31 cellular contexts compared by ENCODE assay signal in genomic region chr7:123553159-123553558, GRCh38. TPM values are rescaled to one million over a fixed set of nuclear protein-coding genes. Genes with fewer than 3 reads are reported as not detected.
"Had no signal": no experiment of that assay in that cellular context is flagged by ENCODE, and none has a peak within 500 bp of the region (broad histone marks: within the 10 kb centered on the region; RNA-seq: fewer than 3 reads in every experiment).

No MANE protein-coding gene starts in this region.

- H2AFZ ChIP-seq: parathyroid adenoma had no signal

- FAIRE-seq: islet of Langerhans had no signal

- H3K36me3 ChIP-seq: uterus had no signal

- H3K4me1 ChIP-seq: foreskin keratinocyte, uterus had no signal

- ATAC-seq: foreskin keratinocyte; gastroesophageal sphincter; left lung; lower lobe of right lung; naive thymus-derived CD8-positive, alpha-beta T cell; stimulated activated memory B cell treated with anti-CD40 and anti-IgM and Interleukin-4, amounts not matched to agents 10 μg/mL and 1 μg/mL and 100 μg/mL, for 72 hours; stimulated activated naive CD8-positive, alpha-beta T cell treated with anti-CD3 and anti-CD28 coated beads, Interleukin-15, amount 100 ng/mL, for 72 hours; upper lobe of right lung had no signal

- DNase-seq: colonic mucosa; effector CD8-positive, alpha-beta T cell; endodermal cell; foreskin keratinocyte; heart right ventricle; hippocampal formation; left cardiac atrium; left lung; lower lobe of right lung; naive thymus-derived CD8-positive, alpha-beta T cell; sigmoid colon; stimulated activated CD4-positive, alpha-beta T cell treated with anti-CD3 and anti-CD28 coated beads, Interleukin-4, amount 100 ng/mL, for 4 hours; stimulated activated naive CD8-positive, alpha-beta T cell treated with anti-CD3 and anti-CD28 coated beads, Interleukin-15, amount 100 ng/mL, for 72 hours; transverse colon; upper lobe of right lung; uterus had no signal

- H3K9me3 ChIP-seq: colonic mucosa, esophagus muscularis mucosa, gastroesophageal sphincter, left lung, lower lobe of right lung, neutrophil, sigmoid colon, suprapubic skin, transverse colon, upper lobe of right lung, uterus had no signal

- H3K27ac ChIP-seq: colonic mucosa, esophagus muscularis mucosa, foreskin keratinocyte, gastroesophageal sphincter, left lung, lower lobe of right lung, neutrophil, parathyroid adenoma, sigmoid colon, suprapubic skin, transverse colon, upper lobe of right lung, uterus had no signal

- H3K27me3 ChIP-seq: colonic mucosa, esophagus muscularis mucosa, foreskin keratinocyte, gastroesophageal sphincter, heart right ventricle, left lung, neutrophil, sigmoid colon, suprapubic skin, transverse colon, upper lobe of right lung, uterus had no signal

- H3K4me3 ChIP-seq: colonic mucosa, esophagus muscularis mucosa, gastroesophageal sphincter, heart right ventricle, left lung, lower lobe of right lung, sigmoid colon, suprapubic skin, transverse colon, upper lobe of right lung, uterus had no signal

- H3K9ac ChIP-seq: parathyroid adenoma had no signal

RNA-seq across cellular contexts. Expression of gene ASB15, which starts 48.5 kb away (rescaled TPM):
- total RNA-seq: chondrocyte; colonic mucosa; endodermal cell; epithelial cell of proximal tubule; esophagus muscularis mucosa; fibroblast of lung; foreskin keratinocyte; gastroesophageal sphincter; kidney epithelial cell; left lung; lower lobe of right lung; mesenteric fat pad; naive thymus-derived CD8-positive, alpha-beta T cell; neural crest cell; osteoblast; progenitor cell of endocrine pancreas; sigmoid colon; suprapubic skin; transverse colon; upper lobe of right lung; uterus had no signal
- polyA plus RNA-seq: fibroblast of lung, foreskin keratinocyte, sigmoid colon had no signal
